ENCODE assay signal across 11 cellular contexts in the genomic region with DNA sequence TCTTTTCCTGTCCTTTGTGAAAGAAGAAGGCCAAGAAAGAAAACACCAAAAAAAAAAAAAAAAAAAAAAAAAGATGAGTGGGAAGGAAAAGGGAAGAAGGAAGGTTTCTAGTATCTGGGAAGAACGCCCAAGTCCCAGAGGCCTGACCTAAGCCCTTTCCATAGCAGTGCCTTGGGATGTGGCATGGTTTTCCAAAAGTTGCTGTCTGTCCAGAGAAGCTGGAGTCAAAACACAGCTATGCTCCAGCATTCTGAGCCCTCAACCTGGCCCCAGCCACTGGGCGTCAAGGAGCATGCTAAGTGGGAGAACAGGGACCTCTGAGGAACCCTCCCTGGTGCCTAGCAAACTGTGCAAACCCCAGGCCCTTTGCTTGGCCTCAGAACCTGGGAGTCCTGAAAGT.
DNase-seq lines count a peak whose midpoint lies in the region; TF ChIP-seq lines count a peak whose summit lies in the region.
"Had no signal": no experiment of that assay in that cellular context is flagged by ENCODE, and none has a peak within 500 bp of the region (broad histone marks: within the 10 kb centered on the region; RNA-seq: fewer than 3 reads in every experiment).

No MANE protein-coding gene starts in this region.

- DNase-seq in RPMI7951 (ENCODE audit: low read depth) (peak; percentile 41), fibroblast of villous mesenchyme (ENCODE audit: low read depth) (peak; percentile 28), osteoblast (ENCODE audit: insufficient read length, low spot score, missing footprints) (peak; percentile 13), uterus (peak in 1 of 2 donors; percentile 38), GM19238 (ENCODE audit: insufficient read length, low spot score) (no peak), NCI-H2081 (lab: John Stamatoyannopoulos, UW) (no peak), amniotic stem cell (lab: John Stamatoyannopoulos, UW) (no peak)
- DNase-seq: Karpas-422; NCI-H2107; stimulated activated CD4-positive, alpha-beta T cell treated with anti-CD3 and anti-CD28 coated beads, Interleukin-4, amount 100 ng/mL, for 1 hour; stimulated activated naive CD8-positive, alpha-beta T cell treated with anti-CD3 and anti-CD28 coated beads, Interleukin-15, Interleukin-2, amounts not matched to agents 100 U/mL and 50 U/mL, for 24 hours had no signal

- H2AFZ ChIP-seq in osteoblast (ENCODE audit: low read length): peak overlapping the region; percentile 76

- no peaks in the 10 kb centered on the region for H3K27me3 ChIP-seq in osteoblast (ENCODE audit: insufficient read depth, low read length)
- no peaks in the 10 kb centered on the region for H3K27me3 ChIP-seq in uterus

- no peak for TF ChIP-seq POLR2A in uterus (IDR thresholded peaks at IDR 0.05)

- no peak overlapping the region for H3K4me2 ChIP-seq in osteoblast (ENCODE audit: insufficient read depth, low read length)

- H3K4me3 ChIP-seq in fibroblast of villous mesenchyme (ENCODE audit: low read depth, low read length) (no peak overlapping the region), osteoblast (ENCODE audit: insufficient read depth, low read length) (no peak overlapping the region), uterus (no peak overlapping the region)

- no peaks in the 10 kb centered on the region for H3K79me2 ChIP-seq in osteoblast (ENCODE audit: insufficient read depth, low read length)

- H3K27ac ChIP-seq in osteoblast (ENCODE audit: low read depth, low read length) (peak overlapping the region; percentile 83), uterus (peak overlapping the region; percentile 82 to 84)

- H3K9me3 ChIP-seq in osteoblast (ENCODE audit: low read depth, low read length) (peaks cover 5% of the 10 kb centered on the region), uterus (no peaks in the 10 kb centered on the region)

- intact Hi-C loops in uterus (cut with DNase I; ENCODE audit: low total_unique reads): no loop called here

- no peaks in the 10 kb centered on the region for H4K20me1 ChIP-seq in osteoblast (ENCODE audit: insufficient read depth, low read length)

- H3K4me1 ChIP-seq in osteoblast (ENCODE audit: insufficient read depth, low read length) (peaks cover 33% of the 10 kb centered on the region), uterus (peaks cover 0 to 7% of the 10 kb centered on the region in 2 donors)

- TF ChIP-seq CTCF in fibroblast of villous mesenchyme (IDR thresholded peaks at IDR 0.05; ENCODE audit: insufficient read depth, low read depth, low read length): no peak
- TF ChIP-seq CTCF in osteoblast (IDR thresholded peaks at IDR 0.05; ENCODE audit: extremely low read depth, low read depth, low read length): no peak
- TF ChIP-seq CTCF in uterus (IDR thresholded peaks at IDR 0.05): no peak

- H3K36me3 ChIP-seq in osteoblast (ENCODE audit: insufficient read depth, low read length): no peaks in the 10 kb centered on the region
- no peaks in the 10 kb centered on the region for H3K36me3 ChIP-seq in uterus

Comparison
In these comparisons a context has a peak if more than half of its experiments do, and no peak if none do; other contexts are left out.
1. DNase-seq: peak in RPMI7951 (single experiment), fibroblast of villous mesenchyme (single experiment) and osteoblast (single experiment); none in GM19238 (single experiment), NCI-H2081 (0 of 2) and amniotic stem cell (single experiment).